8 cellular contexts compared by ENCODE assay signal in the genomic region with DNA sequence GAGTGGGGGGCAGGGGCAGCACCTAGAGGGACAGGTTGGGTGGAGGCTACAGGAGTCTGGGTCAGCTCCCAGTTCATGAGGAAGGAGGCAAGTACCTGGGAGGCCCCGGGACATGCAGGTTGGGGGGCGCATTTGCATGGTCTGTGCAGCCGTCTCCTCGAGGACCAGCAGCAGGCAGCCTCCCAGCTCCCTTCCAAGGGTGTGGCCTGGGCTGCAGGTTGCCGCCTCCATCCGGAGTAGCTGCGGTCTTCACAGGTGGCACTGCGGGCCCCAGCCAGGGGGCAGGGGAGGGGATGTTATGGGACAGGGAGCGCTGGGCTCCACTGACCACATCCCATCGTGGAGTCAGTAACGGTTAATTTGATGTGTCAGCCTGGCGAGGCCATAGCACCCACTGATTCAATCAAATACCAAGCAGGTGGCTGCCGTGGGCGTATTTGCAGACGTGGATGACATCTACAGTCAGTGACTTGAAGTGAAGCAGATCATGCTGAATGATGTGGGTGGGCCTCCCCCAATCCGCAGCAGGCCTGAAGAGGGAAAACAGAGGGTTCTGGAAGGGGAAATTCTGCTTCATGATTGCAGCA.
DNase-seq lines count a peak whose midpoint lies in the region; ATAC-seq and TF ChIP-seq lines count a peak whose summit lies in the region.

No MANE protein-coding gene starts in this region.

- no peaks in the 10 kb centered on the region for H3K36me3 Mint-ChIP-seq in osteocyte (ENCODE audit: unreplicated experiment)

- ATAC-seq in GM18873 (IDR thresholded peaks at IDR 0.05; ENCODE audit: low FRiP score, unreplicated experiment) (peak; percentile 76), HG03558 (IDR thresholded peaks at IDR 0.05; ENCODE audit: extremely low read depth, unreplicated experiment) (peak; percentile 57)

- peaks cover 13% of the 10 kb centered on the region for H3K4me1 Mint-ChIP-seq in osteocyte (ENCODE audit: unreplicated experiment)

- no peak overlapping the region for H3K27ac Mint-ChIP-seq in osteocyte (ENCODE audit: unreplicated experiment)

- H3K9me3 Mint-ChIP-seq in osteocyte (ENCODE audit: unreplicated experiment): no peaks in the 10 kb centered on the region

- H3K27me3 Mint-ChIP-seq in osteocyte (ENCODE audit: unreplicated experiment): peaks cover 2% of the 10 kb centered on the region

- H3K4me3 Mint-ChIP-seq in osteocyte (ENCODE audit: unreplicated experiment): no peak overlapping the region

- DNase-seq in activated naive CD4-positive, alpha-beta T cell treated with anti-CD3 and anti-CD28 coated beads, Interleukin-2, amount 50 U/mL, for 16 hours: peak; percentile 53
- DNase-seq in stimulated activated CD4-positive, alpha-beta T cell treated with anti-CD3 and anti-CD28 coated beads, Interleukin-4, amount 100 ng/mL, for 24 hours: peak; percentile 88
- DNase-seq in NCI-H187 treated with DMSO at 0.1 percent for 48 hours (lab: John Stamatoyannopoulos, UW): no peak
- no peak for DNase-seq in effector CD8-positive, alpha-beta T cell (lab: John Stamatoyannopoulos, UW)
- no peak for DNase-seq in HCEC 1CT
- DNase-seq in osteocyte (ENCODE audit: extremely low spot score, unreplicated experiment): no peak

- TF ChIP-seq CTCF in osteocyte (IDR thresholded peaks at IDR 0.05): no peak

Comparison
In these comparisons a context has a peak if more than half of its experiments do, and no peak if none do; other contexts are left out.
1. DNase-seq: peak in activated naive CD4-positive, alpha-beta T cell treated with anti-CD3 and anti-CD28 coated beads, Interleukin-2, amount 50 U/mL, for 16 hours (single experiment) and stimulated activated CD4-positive, alpha-beta T cell treated with anti-CD3 and anti-CD28 coated beads, Interleukin-4, amount 100 ng/mL, for 24 hours (single experiment); none in NCI-H187 treated with DMSO at 0.1 percent for 48 hours (single experiment), effector CD8-positive, alpha-beta T cell (single experiment), HCEC 1CT (single experiment) and osteocyte (single experiment).